In the genomic region with DNA sequence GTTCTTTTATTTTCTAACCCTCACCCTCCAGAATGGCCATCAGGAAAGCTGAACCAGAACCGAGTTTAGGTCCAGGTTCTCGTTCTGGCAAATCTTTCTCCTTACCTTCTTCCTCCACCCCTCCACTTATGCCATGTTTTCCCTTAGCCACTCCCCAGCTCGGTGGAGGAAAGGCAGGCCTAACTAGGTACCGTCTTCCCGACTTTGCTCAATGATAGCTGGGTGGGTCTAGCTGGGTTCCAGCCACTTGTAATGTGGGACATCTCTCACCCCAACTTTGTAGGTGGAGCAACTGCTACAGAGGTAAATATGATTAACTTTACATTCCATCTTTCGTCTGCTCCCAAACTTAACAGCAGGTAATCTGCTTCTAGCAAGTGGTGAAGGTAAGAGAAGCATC, we compare ENCODE assay signal across 18 cellular contexts. TPM values are rescaled to one million over a fixed set of nuclear protein-coding genes. Genes with fewer than 3 reads are reported as not detected.
DNase-seq lines count a peak whose midpoint lies in the region; ATAC-seq and TF ChIP-seq lines count a peak whose summit lies in the region.
"Had no signal": no experiment of that assay in that cellular context is flagged by ENCODE, and none has a peak within 500 bp of the region (broad histone marks: within the 10 kb centered on the region; RNA-seq: fewer than 3 reads in every experiment).

No MANE protein-coding gene starts in this region.

- CTCF ChIA-PET in mammary epithelial cell (lab: Charles Lee; ENCODE audit: low non-redundant PET) = no interaction called here
- CTCF ChIA-PET in CD8-positive, alpha-beta memory T cell (lab: Charles Lee) = interaction anchor here (1.2 to 2.0 kb wide), 2 partner anchors 12 to 23 kb away, joined by 4 to 6 read pairs; partner anchors contain the start of genes CDC42SE1 and MLLT11

- H3K9me3 ChIP-seq in mammary epithelial cell (replicated peaks; ENCODE audit: insufficient read depth, low read length) = no peaks in the 10 kb centered on the region
- H3K9me3 ChIP-seq in stomach = no peaks in the 10 kb centered on the region
- no peaks in the 10 kb centered on the region for H3K9me3 ChIP-seq in CD8-positive, alpha-beta memory T cell (ENCODE audit: low read length)
- H3K9me3 ChIP-seq: BE2C had no signal

- intact Hi-C loops in mammary epithelial cell (cut with micrococcal nuclease) (no loop called here), stomach (cut with DNase I; ENCODE audit: low total_unique reads) (no loop called here)

- H3K27me3 ChIP-seq in mammary epithelial cell (ENCODE audit: insufficient read depth, low read length) = no peaks in the 10 kb centered on the region
- H3K27me3 ChIP-seq in stomach = no peaks in the 10 kb centered on the region
- H3K27me3 ChIP-seq in CD8-positive, alpha-beta memory T cell (ENCODE audit: insufficient read depth, low read length, poor library complexity, severe bottlenecking) = no peaks in the 10 kb centered on the region
- H3K27me3 ChIP-seq: BE2C had no signal

- no peaks in the 10 kb centered on the region for H3K4me1 Mint-ChIP-seq in nephron progenitor cell
- peaks cover 0 to 6% (median 4%) of the 10 kb centered on the region in 3 donors for H3K4me1 Mint-ChIP-seq in CD8-positive, alpha-beta memory T cell
- H3K4me1 Mint-ChIP-seq in stimulated activated memory B cell treated with anti-CD40 and anti-IgM and Interleukin-4, amounts not matched to agents 10 μg/mL and 1 μg/mL and 100 μg/mL, for 72 hours = no peaks in the 10 kb centered on the region

- H3K9me3 Mint-ChIP-seq in nephron progenitor cell = no peaks in the 10 kb centered on the region
- H3K9me3 Mint-ChIP-seq in CD8-positive, alpha-beta memory T cell = no peaks in the 10 kb centered on the region
- no peaks in the 10 kb centered on the region for H3K9me3 Mint-ChIP-seq in stimulated activated memory B cell treated with anti-CD40 and anti-IgM and Interleukin-4, amounts not matched to agents 10 μg/mL and 1 μg/mL and 100 μg/mL, for 72 hours

- H4K20me1 ChIP-seq in mammary epithelial cell (ENCODE audit: insufficient read depth, low read length) = no peaks in the 10 kb centered on the region

- no peak overlapping the region for H3K4me2 ChIP-seq in mammary epithelial cell (ENCODE audit: insufficient read depth, low read depth, low read length)

- no peak overlapping the region for H3K27ac ChIP-seq in mammary epithelial cell (ENCODE audit: insufficient read depth, low read depth, low read length)
- no peak overlapping the region for H3K27ac ChIP-seq in stomach
- no peak overlapping the region for H3K27ac ChIP-seq in CD8-positive, alpha-beta memory T cell (ENCODE audit: low read depth, low read length)
- H3K27ac ChIP-seq: GM23248 had no signal

- POLR2A ChIA-PET in CD8-positive, alpha-beta memory T cell (lab: Charles Lee) = interaction anchor here (0.7 kb wide), 1 partner anchor 33 kb away, joined by 6 read pairs; no protein-coding TSS in a partner anchor

- no peaks in the 10 kb centered on the region for H3K27me3 Mint-ChIP-seq in nephron progenitor cell (ENCODE audit: low read depth, poor library complexity)
- no peaks in the 10 kb centered on the region for H3K27me3 Mint-ChIP-seq in CD8-positive, alpha-beta memory T cell
- no peaks in the 10 kb centered on the region for H3K27me3 Mint-ChIP-seq in stimulated activated memory B cell treated with anti-CD40 and anti-IgM and Interleukin-4, amounts not matched to agents 10 μg/mL and 1 μg/mL and 100 μg/mL, for 72 hours

- H3K9ac ChIP-seq in mammary epithelial cell (ENCODE audit: insufficient read depth, low read length) = no peak overlapping the region
- H3K9ac ChIP-seq: GM23248 had no signal

- H3K4me1 ChIP-seq in mammary epithelial cell (ENCODE audit: insufficient read depth, low read length) = peaks cover 4% of the 10 kb centered on the region
- H3K4me1 ChIP-seq in stomach = peaks cover 0 to 8% (median 0%) of the 10 kb centered on the region in 4 donors
- no peaks in the 10 kb centered on the region for H3K4me1 ChIP-seq in CD8-positive, alpha-beta memory T cell (ENCODE audit: insufficient read depth, low read length)
- H3K4me1 ChIP-seq: BE2C had no signal

- no peak overlapping the region for H3K4me3 Mint-ChIP-seq in nephron progenitor cell
- no peak overlapping the region for H3K4me3 Mint-ChIP-seq in CD8-positive, alpha-beta memory T cell
- no peak overlapping the region for H3K4me3 Mint-ChIP-seq in stimulated activated memory B cell treated with anti-CD40 and anti-IgM and Interleukin-4, amounts not matched to agents 10 μg/mL and 1 μg/mL and 100 μg/mL, for 72 hours

- no peak for TF ChIP-seq EP300 in stomach (IDR thresholded peaks at IDR 0.05)

- BruUV-seq in mammary epithelial cell (replicated peaks; lab: Mats Ljungman, UMichigan) = no TSS peak

- no peaks in the 10 kb centered on the region for H3K79me2 ChIP-seq in mammary epithelial cell (ENCODE audit: insufficient read depth, low read length)

- H3K27ac Mint-ChIP-seq in nephron progenitor cell = peak overlapping the region; percentile 21
- H3K27ac Mint-ChIP-seq in CD8-positive, alpha-beta memory T cell = peak overlapping the region in 4 of 8 donors; percentile 58 to 90 (median 66)
- no peak overlapping the region for H3K27ac Mint-ChIP-seq in stimulated activated memory B cell treated with anti-CD40 and anti-IgM and Interleukin-4, amounts not matched to agents 10 μg/mL and 1 μg/mL and 100 μg/mL, for 72 hours

- ATAC-seq in stimulated activated memory B cell treated with anti-CD40 and anti-IgM and Interleukin-4, amounts not matched to agents 10 μg/mL and 1 μg/mL and 100 μg/mL, for 72 hours = no peak
- ATAC-seq: PC-3 had no signal

- in situ Hi-C loops in T47D (cut with HindIII; ENCODE audit: low pct_unique_long_range_greater_than_20kb, low sequenced_read_pairs) = no loop called here
- in situ Hi-C loops in mammary epithelial cell (cut with MboI; ENCODE audit: low sequenced_read_pairs in 2 of 2) = no loop called here

- no peak overlapping the region for H2AFZ ChIP-seq in mammary epithelial cell (ENCODE audit: low read depth, low read length)
- H2AFZ ChIP-seq: GM23248 had no signal

- H3K36me3 Mint-ChIP-seq in nephron progenitor cell (ENCODE audit: low read depth) = peaks cover 28% of the 10 kb centered on the region
- H3K36me3 Mint-ChIP-seq in CD8-positive, alpha-beta memory T cell = peaks cover 0 to 23% (median 10%) of the 10 kb centered on the region in 3 donors
- peaks cover 32% of the 10 kb centered on the region for H3K36me3 Mint-ChIP-seq in stimulated activated memory B cell treated with anti-CD40 and anti-IgM and Interleukin-4, amounts not matched to agents 10 μg/mL and 1 μg/mL and 100 μg/mL, for 72 hours

- no peak overlapping the region for H3K4me3 ChIP-seq in mammary epithelial cell (replicated peaks in 1 of 3; ENCODE audit: insufficient read depth in 1 of 3, low read depth in 2 of 3, low read length in 3 of 3)
- peak overlapping the region; percentile 49 for H3K4me3 ChIP-seq in epithelial cell of esophagus (ENCODE audit: low read length)
- no peak overlapping the region for H3K4me3 ChIP-seq in stomach
- no peak overlapping the region for H3K4me3 ChIP-seq in CD8-positive, alpha-beta memory T cell (ENCODE audit: low read length)
- H3K4me3 ChIP-seq: GM23248 had no signal

- no peak for TF ChIP-seq POLR2A in stomach (IDR thresholded peaks at IDR 0.05)

- DNase-seq in T47D (ENCODE audit: low read depth in 1 of 2, low spot score in 1 of 2) = peak; percentile 51 to 62
- no peak for DNase-seq in mammary epithelial cell
- no peak for DNase-seq in epithelial cell of esophagus (ENCODE audit: low read depth)
- DNase-seq in nephron progenitor cell = no peak
- no peak for DNase-seq in stomach
- no peak for DNase-seq in CD8-positive, alpha-beta memory T cell
- DNase-seq in activated CD4-positive, alpha-beta T cell treated with anti-CD3 and anti-CD28 coated beads for 1 hour = no peak
- DNase-seq: 8988T, BE2C, DND-41, GM23248, KBM-7, NCI-H1436 treated with DMSO at 0.1 percent for 48 hours, NCI-H2029 treated with DMSO at 0.1 percent for 48 hours, NCI-H510A treated with DMSO at 0.1 percent for 48 hours, NCI-H82 had no signal

- dilution Hi-C loops in mammary epithelial cell (cut with HindIII; ENCODE audit: low sequenced_read_pairs) = no loop called here

- 81% methylated on average over 5 of the region's 6 CpGs for WGBS in mammary epithelial cell (ENCODE audit: low coverage, missing lambda C conversion rate)
- 50 to 72% (median 67%) methylated on average over 6 of the region's 6 CpGs for WGBS in stomach, 5 donors

- H3K36me3 ChIP-seq in mammary epithelial cell (ENCODE audit: insufficient read depth, low read length) (no peaks in the 10 kb centered on the region), stomach (peaks cover 19 to 45% (median 33%) of the 10 kb centered on the region in 4 donors)
- H3K36me3 ChIP-seq in CD8-positive, alpha-beta memory T cell (ENCODE audit: insufficient read depth, low read length) = peaks cover 12% of the 10 kb centered on the region
- H3K36me3 ChIP-seq: BE2C had no signal

- TF ChIP-seq CTCF in mammary epithelial cell (conservative IDR thresholded peaks at IDR 0.05 in 1 of 2, IDR thresholded peaks at IDR 0.05 in 1 of 2; ENCODE audit: extremely low read depth in 1 of 2, insufficient read depth in 1 of 2, low read depth in 1 of 2, low read length in 2 of 2) (no peak), epithelial cell of esophagus (IDR thresholded peaks at IDR 0.05; ENCODE audit: insufficient read depth, low read depth, low read length, missing control alignments) (no peak), nephron progenitor cell (IDR thresholded peaks at IDR 0.05) (no peak), stomach (IDR thresholded peaks at IDR 0.05) (no peak)

RNA-seq across cellular contexts. Expression of gene BNIPL, which starts 0.6 kb away (rescaled TPM):
- total RNA-seq in mammary epithelial cell = under 1 TPM; 0.17 to 0.47 TPM
- 0.42 TPM for polyA plus RNA-seq in mammary epithelial cell
- polyA minus RNA-seq in mammary epithelial cell = not detected
- total RNA-seq in stomach = 1 to 10 TPM in 1 of 5 donors, not detected in 4; 1.3 TPM
- polyA plus RNA-seq in stomach = 10 to 100 TPM in 1 of 3 donors, under 1 TPM in 1, not detected in 1; 0.25 to 35.1 TPM
- total RNA-seq in CD8-positive, alpha-beta memory T cell = 1 to 10 TPM in 1 of 2 experiments, under 1 TPM in 1; 0.75 to 1.3 TPM
- polyA plus RNA-seq in CD8-positive, alpha-beta memory T cell = 0.08 TPM
- total RNA-seq: GM23248 had no signal

RNA-seq across cellular contexts. Expression of gene C1orf56, which starts 10.5 kb away (rescaled TPM):
- total RNA-seq in mammary epithelial cell (1 to 10 TPM; 1.5 to 1.7 TPM), stomach (1 to 10 TPM in 4 of 5 donors, under 1 TPM in 1; 0.73 to 6.4 (median 3.5) TPM)
- polyA plus RNA-seq in mammary epithelial cell (0.66 TPM), stomach (1 to 10 TPM; 2.4 to 6.0 (median 2.5) TPM)
- polyA minus RNA-seq in mammary epithelial cell = not detected
- 1 to 10 TPM; 1.6 to 2.3 TPM for total RNA-seq in CD8-positive, alpha-beta memory T cell
- polyA plus RNA-seq in CD8-positive, alpha-beta memory T cell = 2.7 TPM

RNA-seq across cellular contexts. Expression of gene CDC42SE1, which starts 22.4 kb away (rescaled TPM):
- 100 to 1,000 TPM; 112 to 160 TPM for total RNA-seq in mammary epithelial cell
- 80.2 TPM for polyA plus RNA-seq in mammary epithelial cell
- polyA minus RNA-seq in mammary epithelial cell = 116 TPM
- total RNA-seq in stomach = 10 to 100 TPM; 28.1 to 90.3 (median 52.5) TPM
- 10 to 100 TPM; 41.6 to 49.2 (median 47.1) TPM for polyA plus RNA-seq in stomach
- total RNA-seq in CD8-positive, alpha-beta memory T cell = 100 to 1,000 TPM; 201 to 213 TPM
- polyA plus RNA-seq in CD8-positive, alpha-beta memory T cell = 104 TPM

RNA-seq across cellular contexts. Expression of gene MLLT11, which starts 23.2 kb away (rescaled TPM):
- total RNA-seq in mammary epithelial cell = 1 to 10 TPM; 7.6 to 8.2 TPM
- 11.1 TPM for polyA plus RNA-seq in mammary epithelial cell
- polyA minus RNA-seq in mammary epithelial cell = 5.6 TPM
- 10 to 100 TPM in 1 of 5 donors, 1 to 10 TPM in 1, under 1 TPM in 1, not detected in 2; 0.72 to 14.0 (median 3.1) TPM for total RNA-seq in stomach
- polyA plus RNA-seq in stomach = 1 to 10 TPM; 1.1 to 2.4 (median 1.4) TPM
- 1 to 10 TPM; 3.3 to 3.9 TPM for total RNA-seq in CD8-positive, alpha-beta memory T cell
- 4.7 TPM for polyA plus RNA-seq in CD8-positive, alpha-beta memory T cell

RNA-seq across cellular contexts. Expression of gene PRUNE1, which starts 28.8 kb away (rescaled TPM):
- 10 to 100 TPM in 1 of 2 donors, 1 to 10 TPM in 1; 9.4 to 16.3 TPM for total RNA-seq in mammary epithelial cell
- 12.2 TPM for polyA plus RNA-seq in mammary epithelial cell
- polyA minus RNA-seq in mammary epithelial cell = 31.7 TPM
- 100 to 1,000 TPM in 1 of 5 donors, 10 to 100 TPM in 3, 1 to 10 TPM in 1; 2.9 to 118 (median 21.2) TPM for total RNA-seq in stomach
- 10 to 100 TPM; 10.8 to 12.7 (median 11.7) TPM for polyA plus RNA-seq in stomach
- total RNA-seq in CD8-positive, alpha-beta memory T cell = 10 to 100 TPM; 14.6 to 16.8 TPM
- polyA plus RNA-seq in CD8-positive, alpha-beta memory T cell = 49.4 TPM

Comparison
In these comparisons a context has a peak if more than half of its experiments do, and no peak if none do; other contexts are left out.
1. DNase-seq: peak in T47D (2 of 2); none in mammary epithelial cell (single experiment), epithelial cell of esophagus (single experiment), nephron progenitor cell (single experiment), stomach (single experiment), CD8-positive, alpha-beta memory T cell (0 of 5) and activated CD4-positive, alpha-beta T cell treated with anti-CD3 and anti-CD28 coated beads for 1 hour (single experiment).